ENCODE assay signal across 12 cellular contexts in the genomic region with DNA sequence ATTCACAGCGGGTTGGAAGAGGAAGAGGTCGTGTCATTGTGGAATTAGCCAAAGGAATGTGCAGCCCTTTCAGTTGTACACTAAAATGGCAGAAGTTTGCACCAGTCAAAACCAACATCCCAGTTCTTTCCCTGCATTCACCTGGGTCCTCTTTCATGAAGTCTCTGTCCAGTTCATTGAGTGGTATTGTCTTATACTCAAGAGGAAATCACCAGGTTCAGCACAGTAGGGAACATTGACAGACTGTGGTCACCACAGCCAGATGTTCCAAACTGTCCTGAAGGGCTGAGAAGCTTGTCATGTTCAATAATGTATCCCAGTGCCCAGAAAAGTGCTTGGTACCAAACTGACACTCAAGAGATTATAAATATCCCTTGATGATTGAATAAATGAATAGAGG.
DNase-seq lines count a peak whose midpoint lies in the region; ATAC-seq and TF ChIP-seq lines count a peak whose summit lies in the region.
"Had no signal": no experiment of that assay in that cellular context is flagged by ENCODE, and none has a peak within 500 bp of the region (broad histone marks: within the 10 kb centered on the region; RNA-seq: fewer than 3 reads in every experiment).

No MANE protein-coding gene starts in this region.

- peak overlapping the region; percentile 97 for H3K27ac Mint-ChIP-seq in CD4-positive, alpha-beta T cell
- peak overlapping the region; percentile 79 to 97 (median 94) for H3K27ac Mint-ChIP-seq in naive thymus-derived CD8-positive, alpha-beta T cell
- H3K27ac Mint-ChIP-seq: brain had no signal

- POLR2A ChIA-PET in CD4-positive, alpha-beta T cell (lab: Charles Lee) = interaction anchor here (1.7 to 1.9 kb wide), 2 partner anchors 11 to 137 kb away, joined by 5 read pairs; no protein-coding TSS in a partner anchor
- POLR2A ChIA-PET in naive thymus-derived CD8-positive, alpha-beta T cell (lab: Charles Lee) = interaction anchor here (0.7 kb wide), 1 partner anchor 131 kb away, joined by 3 read pairs; no protein-coding TSS in a partner anchor
- POLR2A ChIA-PET in PC-3 (lab: Charles Lee; ENCODE audit: unreplicated experiment) = no interaction called here

- no peaks in the 10 kb centered on the region for H3K9me2 ChIP-seq in PC-3 (replicated peaks; ENCODE audit: low read length)

- H3K9me3 ChIP-seq in CD4-positive, alpha-beta T cell (ENCODE audit: control insufficient read depth, low read length) = no peaks in the 10 kb centered on the region
- H3K9me3 ChIP-seq in PC-3 (ENCODE audit: low read length) = no peaks in the 10 kb centered on the region
- H3K9me3 ChIP-seq in effector memory CD4-positive, alpha-beta T cell (ENCODE audit: control insufficient read depth, low read length) = no peaks in the 10 kb centered on the region
- H3K9me3 ChIP-seq: mucosa of descending colon, psoas muscle had no signal

- no peak overlapping the region for H2AFZ ChIP-seq in PC-3 (ENCODE audit: low read length)

- no TSS peak for BruUV-seq in PC-3 (replicated peaks; lab: Mats Ljungman, UMichigan)

- no peaks in the 10 kb centered on the region for H3F3A ChIP-seq in PC-3 (ENCODE audit: low read length, unreplicated experiment)

- CTCF ChIA-PET in CD4-positive, alpha-beta T cell (lab: Charles Lee) = no interaction called here
- CTCF ChIA-PET in PC-3 (lab: Charles Lee) = no interaction called here

- H3K4me3 ChIP-seq in HL-60 (replicated peaks; ENCODE audit: insufficient read depth, low read length) (no peak overlapping the region), PC-3 (ENCODE audit: low read length) (no peak overlapping the region)
- H3K4me3 ChIP-seq in effector memory CD4-positive, alpha-beta T cell (ENCODE audit: insufficient read depth, low read depth, low read length, poor library complexity, severe bottlenecking) = no peak overlapping the region
- H3K4me3 ChIP-seq: mucosa of descending colon, psoas muscle had no signal

- H3K9ac ChIP-seq in PC-3 (ENCODE audit: low read length) = no peak overlapping the region

- no peaks in the 10 kb centered on the region for H3K27me3 ChIP-seq in CD4-positive, alpha-beta T cell (ENCODE audit: control insufficient read depth, insufficient read depth, low read length)
- H3K27me3 ChIP-seq in HL-60 (ENCODE audit: insufficient read depth, poor library complexity, severe bottlenecking) (no peaks in the 10 kb centered on the region), PC-3 (ENCODE audit: low read length) (no peaks in the 10 kb centered on the region)
- H3K27me3 ChIP-seq in effector memory CD4-positive, alpha-beta T cell (replicated peaks; ENCODE audit: control insufficient read depth, insufficient read depth, low read length, poor library complexity, severe bottlenecking) = no peaks in the 10 kb centered on the region

- no peak overlapping the region for H3K4me2 ChIP-seq in PC-3 (ENCODE audit: low read length)

- intact Hi-C loops in CD4-positive, alpha-beta T cell (cut with DNase I, micrococcal nuclease) = loop anchor here in 1 of 2 experiments (5.0 kb wide), 1 partner anchor 1043 kb away; no protein-coding TSS in a partner anchor
- intact Hi-C loops in PC-3 (cut with micrococcal nuclease) = no loop called here

- H3K4me3 Mint-ChIP-seq in CD4-positive, alpha-beta T cell = peak overlapping the region; percentile 64
- H3K4me3 Mint-ChIP-seq in naive thymus-derived CD8-positive, alpha-beta T cell = peak overlapping the region; percentile 43 to 85 (median 76)
- H3K4me3 Mint-ChIP-seq: brain had no signal

- TF ChIP-seq CTCF in CD4-positive, alpha-beta T cell (IDR thresholded peaks at IDR 0.05) = no peak
- TF ChIP-seq CTCF in HL-60 (IDR thresholded peaks at IDR 0.05; ENCODE audit: insufficient read depth, low read length) (no peak), VCaP (conservative IDR thresholded peaks at IDR 0.05) (no peak), PC-3 (conservative IDR thresholded peaks at IDR 0.05; ENCODE audit: low read depth, low read length) (no peak)

- H3K36me3 ChIP-seq in PC-3 (ENCODE audit: low read depth, low read length) = no peaks in the 10 kb centered on the region
- H3K36me3 ChIP-seq in effector memory CD4-positive, alpha-beta T cell (ENCODE audit: control insufficient read depth, insufficient read depth, low read length) = no peaks in the 10 kb centered on the region

- peaks cover 30% of the 10 kb centered on the region for H3K4me1 ChIP-seq in PC-3 (ENCODE audit: insufficient read depth, low read length)
- peaks cover 8% of the 10 kb centered on the region for H3K4me1 ChIP-seq in effector memory CD4-positive, alpha-beta T cell (ENCODE audit: control insufficient read depth, insufficient read depth, low read length, poor library complexity, severe bottlenecking)

- no peaks in the 10 kb centered on the region for H3K27me3 Mint-ChIP-seq in CD4-positive, alpha-beta T cell
- no peaks in the 10 kb centered on the region for H3K27me3 Mint-ChIP-seq in naive thymus-derived CD8-positive, alpha-beta T cell
- H3K27me3 Mint-ChIP-seq: brain had no signal

- H3K9me3 Mint-ChIP-seq in CD4-positive, alpha-beta T cell = no peaks in the 10 kb centered on the region
- no peaks in the 10 kb centered on the region for H3K9me3 Mint-ChIP-seq in naive thymus-derived CD8-positive, alpha-beta T cell

- H3K4me1 Mint-ChIP-seq in CD4-positive, alpha-beta T cell (ENCODE audit: low read depth) = peaks cover 38% of the 10 kb centered on the region
- H3K4me1 Mint-ChIP-seq in naive thymus-derived CD8-positive, alpha-beta T cell = peaks cover 23 to 40% (median 39%) of the 10 kb centered on the region in 4 donors

- DNase-seq in CD4-positive, alpha-beta T cell = no peak
- DNase-seq in HL-60 (ENCODE audit: low read depth in 1 of 2, low spot score in 1 of 2) (peak in 1 of 2 experiments; percentile 40), PC-3 (no peak), ureter (ENCODE audit: low spot score) (no peak)
- no peak for DNase-seq in naive thymus-derived CD8-positive, alpha-beta T cell
- no peak for DNase-seq in effector memory CD4-positive, alpha-beta T cell
- DNase-seq: NCI-H1436, NCI-H524 had no signal

- no peaks in the 10 kb centered on the region for H3K79me2 ChIP-seq in PC-3 (ENCODE audit: low read length)

- no peak overlapping the region for H3K27ac ChIP-seq in CD4-positive, alpha-beta T cell (ENCODE audit: low read depth, low read length)
- H3K27ac ChIP-seq in HL-60 (replicated peaks) (peak overlapping the region; percentile 83), VCaP (peak overlapping the region; percentile 34; the same call in 1 of the 2 replicates), PC-3 (ENCODE audit: low read length) (no peak overlapping the region; the same call in 1 of the 2 replicates)
- no peak overlapping the region for H3K27ac ChIP-seq in effector memory CD4-positive, alpha-beta T cell (ENCODE audit: insufficient read depth, low read length, poor library complexity, severe bottlenecking)
- H3K27ac ChIP-seq: psoas muscle had no signal

- H3K36me3 Mint-ChIP-seq in CD4-positive, alpha-beta T cell (ENCODE audit: low read depth) = no peaks in the 10 kb centered on the region
- H3K36me3 Mint-ChIP-seq in naive thymus-derived CD8-positive, alpha-beta T cell = no peaks in the 10 kb centered on the region
- H3K36me3 Mint-ChIP-seq: brain had no signal

- no peaks in the 10 kb centered on the region for H4K20me1 ChIP-seq in PC-3 (ENCODE audit: low read length)

- no peak for ATAC-seq in CD4-positive, alpha-beta T cell (ENCODE audit: poor library complexity)
- no peak for ATAC-seq in naive thymus-derived CD8-positive, alpha-beta T cell
- ATAC-seq in PC-3 = no peak

Comparison
In these comparisons a context has a peak if more than half of its experiments do, and no peak if none do; other contexts are left out.
1. H3K27ac ChIP-seq: peak in HL-60 (single experiment) and VCaP (single experiment); none in CD4-positive, alpha-beta T cell (single experiment), PC-3 (single experiment) and effector memory CD4-positive, alpha-beta T cell (single experiment).